ENCODE assay signal across 21 cellular contexts in genomic region chr2:232265329-232265728, GRCh38.
"Had no signal": no experiment of that assay in that cellular context is flagged by ENCODE, and none has a peak within 500 bp of the region (broad histone marks: within the 10 kb centered on the region; RNA-seq: fewer than 3 reads in every experiment).

No MANE protein-coding gene starts in this region.

- H3K4me3 ChIP-seq: coronary artery, esophagus muscularis mucosa, gastroesophageal sphincter, lung, right atrium auricular region, uterus had no signal

- H3K4me1 ChIP-seq: gastroesophageal sphincter, right atrium auricular region, uterus had no signal

- H3K27ac Mint-ChIP-seq: natural killer cell treated with Interleukin-12 subunit alpha and Interleukin-12 subunit beta and Interleukin-15 and Interleukin-18, amount 100 ng/mL, for 72 hours; stimulated activated effector memory CD8-positive, alpha-beta T cell treated with anti-CD3 and anti-CD28 coated beads, Interleukin-12 subunit alpha, Interleukin-12 subunit beta, amount 100 ng/mL, for 72 hours; stimulated activated naive CD8-positive, alpha-beta T cell treated with anti-CD3 and anti-CD28 coated beads, Interleukin-15, Interleukin-2, amounts not matched to agents 100 ng/mL and 50 ng/mL, for 24 hours had no signal

- H3K27ac ChIP-seq: coronary artery, epithelial cell of prostate, esophagus muscularis mucosa, gastroesophageal sphincter, neutrophil, right atrium auricular region, uterus had no signal

- H3K27me3 Mint-ChIP-seq: natural killer cell treated with Interleukin-12 subunit alpha and Interleukin-12 subunit beta and Interleukin-15 and Interleukin-18, amount 100 ng/mL, for 72 hours; stimulated activated naive CD8-positive, alpha-beta T cell treated with anti-CD3 and anti-CD28 coated beads, Interleukin-15, Interleukin-2, amounts not matched to agents 100 ng/mL and 50 ng/mL, for 24 hours had no signal

- H3K4me1 Mint-ChIP-seq: stimulated activated effector memory CD8-positive, alpha-beta T cell treated with anti-CD3 and anti-CD28 coated beads, Interleukin-12 subunit alpha, Interleukin-12 subunit beta, amount 100 ng/mL, for 72 hours had no signal

- ATAC-seq: gastroesophageal sphincter; left cardiac atrium; left ventricle myocardium superior; natural killer cell treated with Interleukin-12 subunit alpha and Interleukin-12 subunit beta and Interleukin-15 and Interleukin-18, amount 100 ng/mL, for 72 hours; stimulated activated effector memory CD8-positive, alpha-beta T cell treated with anti-CD3 and anti-CD28 coated beads, Interleukin-12 subunit alpha, Interleukin-12 subunit beta, amount 100 ng/mL, for 72 hours had no signal

- H3K9me3 ChIP-seq: esophagus muscularis mucosa, gastroesophageal sphincter, neutrophil, right atrium auricular region, uterus had no signal

- DNase-seq: central memory CD4-positive, alpha-beta T cell; effector CD8-positive, alpha-beta T cell; glutamatergic neuron; left cardiac atrium; left ventricle myocardium superior; mesenchymal stem cell; midbrain; small intestine; stimulated activated CD4-positive, alpha-beta T cell treated with anti-CD3 and anti-CD28 coated beads, Interleukin-2, amount 100 ng/mL, for 48 hours; stimulated activated CD8-positive, alpha-beta memory T cell treated with anti-CD3 and anti-CD28 coated beads, Interleukin-4, amount 100 ng/mL, for 48 hours; uterus had no signal

- H3K4me3 Mint-ChIP-seq: natural killer cell treated with Interleukin-12 subunit alpha and Interleukin-12 subunit beta and Interleukin-15 and Interleukin-18, amount 100 ng/mL, for 72 hours; stimulated activated effector memory CD8-positive, alpha-beta T cell treated with anti-CD3 and anti-CD28 coated beads, Interleukin-12 subunit alpha, Interleukin-12 subunit beta, amount 100 ng/mL, for 72 hours; stimulated activated naive CD8-positive, alpha-beta T cell treated with anti-CD3 and anti-CD28 coated beads, Interleukin-15, Interleukin-2, amounts not matched to agents 100 ng/mL and 50 ng/mL, for 24 hours had no signal

- H3K9me3 Mint-ChIP-seq: natural killer cell treated with Interleukin-12 subunit alpha and Interleukin-12 subunit beta and Interleukin-15 and Interleukin-18, amount 100 ng/mL, for 72 hours; stimulated activated effector memory CD8-positive, alpha-beta T cell treated with anti-CD3 and anti-CD28 coated beads, Interleukin-12 subunit alpha, Interleukin-12 subunit beta, amount 100 ng/mL, for 72 hours; stimulated activated naive CD8-positive, alpha-beta T cell treated with anti-CD3 and anti-CD28 coated beads, Interleukin-15, Interleukin-2, amounts not matched to agents 100 ng/mL and 50 ng/mL, for 24 hours had no signal

- H3K36me3 ChIP-seq: uterus had no signal

- H3K27me3 ChIP-seq: esophagus muscularis mucosa, gastroesophageal sphincter, neutrophil, right atrium auricular region, uterus had no signal

- H3K36me3 Mint-ChIP-seq: natural killer cell treated with Interleukin-12 subunit alpha and Interleukin-12 subunit beta and Interleukin-15 and Interleukin-18, amount 100 ng/mL, for 72 hours had no signal
